Comparison of ENCODE assay signal across 3 cellular contexts in genomic region chr17:20977584-20978253, GRCh38.
TF ChIP-seq lines count a peak whose summit lies in the region.
"Not testable (repeated sequence)": the region's sequence is repeated elsewhere in the genome, so short reads cannot be mapped to it uniquely, and the experiment has no call there.

No MANE protein-coding gene starts in this region.

TF ChIP-seq in A549, 52 proteins besides CTCF, POLR2A, EP300 and RAD21:
- TF ChIP-seq MAFK (IDR thresholded peaks at IDR 0.05; ENCODE audit: partially characterized antibody) = peak; percentile 71
TF ChIP-seq in A549: peak in this region for 1; not testable (repeated sequence) for 51.

TF ChIP-seq in IMR-90, 13 proteins besides CTCF, POLR2A, EP300 and RAD21:
- TF ChIP-seq MAFK (IDR thresholded peaks at IDR 0.05; ENCODE audit: low read depth, low read length) = peak; percentile 15; the same call in 1 of the 2 replicates
TF ChIP-seq in IMR-90: peak in this region for 1; not testable (repeated sequence) for 12.

TF ChIP-seq in HepG2, 621 proteins besides CTCF, POLR2A, EP300 and RAD21:
- TF ChIP-seq TFAP4 (IDR thresholded peaks at IDR 0.05; ENCODE audit: borderline replicate concordance, low read depth) (peak; percentile 47; the same call in 1 of the 2 replicates), FOXA1 (CRISPR knock-in tag; IDR thresholded peaks at IDR 0.05) (peak; percentile 56; the same call in 1 of the 2 replicates), FOXA3 (CRISPR knock-in tag; IDR thresholded peaks at IDR 0.05) (peak; percentile 37; the same call in 1 of the 2 replicates), TFE3 (CRISPR knock-in tag; IDR thresholded peaks at IDR 0.05) (peak; percentile 56; the same call in 1 of the 2 replicates), MAFK (conservative IDR thresholded peaks at IDR 0.05 in 1 of 2, IDR thresholded peaks at IDR 0.05 in 1 of 2; ENCODE audit: low read length in 2 of 2) (peak; percentile 58 to 59)
- not testable (repeated sequence) for TF ChIP-seq FOXA1 (IDR thresholded peaks at IDR 0.05)
TF ChIP-seq in HepG2: peak in this region for 5; not testable (repeated sequence) for 616.
